In genomic region chr16:87000007-87000406, GRCh38 we compare ENCODE assay signal across 21 cellular contexts.
A peak's percentile ranks its signal among the peaks of the same experiment; 100 is the strongest.
DNase-seq lines count a peak whose midpoint lies in the region; ATAC-seq, FAIRE-seq and TF ChIP-seq lines count a peak whose summit lies in the region.
"Had no signal": no experiment of that assay in that cellular context is flagged by ENCODE, and none has a peak within 500 bp of the region (broad histone marks: within the 10 kb centered on the region; RNA-seq: fewer than 3 reads in every experiment).

No MANE protein-coding gene starts in this region.

- POLR2A ChIA-PET in HepG2 (lab: Yijun Ruan, JAX), result no interaction called here

- no peak overlapping the region for H3K4me3 ChIP-seq in HepG2 (replicated peaks in 1 of 3; ENCODE audit: insufficient read depth in 1 of 3, low read depth in 2 of 3, low read length in 3 of 3)
- H3K4me3 ChIP-seq in right lobe of liver, result no peak overlapping the region
- H3K4me3 ChIP-seq: GM23338, K562 had no signal

- peaks cover 11% of the 10 kb centered on the region for H3K4me1 ChIP-seq in HepG2 (ENCODE audit: insufficient read depth, low read length)
- H3K4me1 ChIP-seq in right lobe of liver, result no peaks in the 10 kb centered on the region
- H3K4me1 ChIP-seq: BE2C had no signal

- H3K79me2 ChIP-seq in HepG2 (ENCODE audit: insufficient read depth, low read length), result no peaks in the 10 kb centered on the region

- TF ChIP-seq EP300 in HepG2 (IDR thresholded peaks at IDR 0.05; ENCODE audit: low read depth in 2 of 2, low read length in 2 of 2) (no peak), HepG2 (CRISPR knock-in tag; IDR thresholded peaks at IDR 0.05; ENCODE audit: borderline replicate concordance) (no peak)

- H3K27me3 ChIP-seq in HepG2 (ENCODE audit: control insufficient read depth in 1 of 2, insufficient read depth in 2 of 2, low read length in 2 of 2) (peaks cover 0 to 20% of the 10 kb centered on the region in 2 experiments; a peak in 4 of 5 replicates), right lobe of liver (no peaks in the 10 kb centered on the region)
- H3K27me3 ChIP-seq: BE2C had no signal

- DNase-seq in HepG2 (ENCODE audit: low spot score) (peak; percentile 77), right lobe of liver (no peak), SW480 (ENCODE audit: low spot score) (peak; percentile 80), left lobe of liver (ENCODE audit: low spot score) (peak; percentile 10), DMS53 treated with DMSO at 0.1 percent for 48 hours (lab: John Stamatoyannopoulos, UW; ENCODE audit: unreplicated experiment) (no peak), urothelium cell line (ENCODE audit: low spot score) (no peak), RKO (ENCODE audit: low spot score) (no peak)
- DNase-seq: 8988T; BE2C; Caco-2; CD4-positive, CD25-positive, alpha-beta regulatory T cell; DMS53; NCI-H1105 treated with DMSO at 0.1 percent for 48 hours; NCI-H2081 treated with DMSO at 0.1 percent for 48 hours; NCI-H226 had no signal

- no peak for TF ChIP-seq CTCF in HepG2 (CRISPR knock-in tag; IDR thresholded peaks at IDR 0.05)
- no peak for TF ChIP-seq CTCF in right lobe of liver (IDR thresholded peaks at IDR 0.05)

- CTCF ChIA-PET in HepG2 (lab: Yijun Ruan, JAX; ENCODE audit: low intra/inter-chr PET ratio, low total read pairs), result no interaction called here

- H3K9me3 ChIP-seq in HepG2 (ENCODE audit: low read length), result peaks cover 17% of the 10 kb centered on the region
- H3K9me3 ChIP-seq in right lobe of liver, result no peaks in the 10 kb centered on the region
- H3K9me3 ChIP-seq: BE2C had no signal

- intact Hi-C loops in HepG2 (cut with micrococcal nuclease; ENCODE audit: unreplicated experiment), result no loop called here
- intact Hi-C loops in right lobe of liver (cut with DNase I), result no loop called here

- H3K27ac ChIP-seq in HepG2 (ENCODE audit: extremely low read length, insufficient read depth, low read length), result no peak overlapping the region
- H3K27ac ChIP-seq in right lobe of liver, result no peak overlapping the region

- no peak overlapping the region for H3K4me2 ChIP-seq in HepG2 (ENCODE audit: low read depth, low read length)
- H3K4me2 ChIP-seq: GM23338 had no signal

- H3K36me3 ChIP-seq in HepG2 (replicated peaks in 1 of 2; ENCODE audit: control insufficient read depth in 1 of 2, insufficient read depth in 2 of 2, low read length in 2 of 2) (no peaks in the 10 kb centered on the region), right lobe of liver (no peaks in the 10 kb centered on the region)
- H3K36me3 ChIP-seq: BE2C had no signal

- FAIRE-seq in HepG2 (lab: Jason Lieb, UNC) (peak; percentile 84), urothelium cell line (lab: Jason Lieb, UNC) (no peak)
- FAIRE-seq: GM12892, K562 had no signal

- H4K20me1 ChIP-seq in HepG2 (ENCODE audit: insufficient read depth, low read length), result no peaks in the 10 kb centered on the region

- no peak overlapping the region for H2AFZ ChIP-seq in HepG2 (ENCODE audit: low read length)
- H2AFZ ChIP-seq: GM23338 had no signal

- in situ Hi-C loops in HepG2 (cut with HindIII; ENCODE audit: extremely low pct_ligation_motif_present, low pct_unique_long_range_greater_than_20kb), result no loop called here

- 0% methylated on average over 2 of the region's 2 CpGs for WGBS in HepG2 (ENCODE audit: low lambda C conversion rate)
- 21% methylated on average over 2 of the region's 2 CpGs for WGBS in right lobe of liver (ENCODE audit: insufficient coverage, low coverage, low lambda C conversion rate, missing lambda C conversion rate)

- TF ChIP-seq POLR2A in HepG2 (IDR thresholded peaks at IDR 0.05; ENCODE audit: insufficient read depth in 1 of 2, low read depth in 2 of 2, low read length in 2 of 2), result no peak
- no peak for TF ChIP-seq POLR2A in right lobe of liver (IDR thresholded peaks at IDR 0.05)

- no peak overlapping the region for H3K9ac ChIP-seq in HepG2 (ENCODE audit: insufficient read depth, low read depth, low read length)

- no TSS peak for BruUV-seq in HepG2 (replicated peaks; lab: Mats Ljungman, UMichigan)

- no peak for TF ChIP-seq RAD21 in HepG2 (CRISPR knock-in tag; IDR thresholded peaks at IDR 0.05)

- ATAC-seq in HepG2 (peak; percentile 93), right lobe of liver (no peak), left lobe of liver (no peak), HG03565 (IDR thresholded peaks at IDR 0.05; ENCODE audit: unreplicated experiment) (no peak)
- ATAC-seq: GM23338, K562, Panc1, Right ventricle myocardium inferior had no signal

TF ChIP-seq in HepG2, 621 proteins besides CTCF, POLR2A, EP300 and RAD21 (continues in another document):
- TF ChIP-seq ZNF556 (CRISPR knock-in tag; IDR thresholded peaks at IDR 0.05; ENCODE audit: borderline replicate concordance), result no peak
- TF ChIP-seq ZBTB34 (CRISPR knock-in tag; IDR thresholded peaks at IDR 0.05), result no peak
- no peak for TF ChIP-seq ARNTL (CRISPR knock-in tag; IDR thresholded peaks at IDR 0.05)
- no peak for TF ChIP-seq ZNF678 (CRISPR knock-in tag; IDR thresholded peaks at IDR 0.05)
- no peak for TF ChIP-seq PBX2 (CRISPR knock-in tag; IDR thresholded peaks at IDR 0.05)
- TF ChIP-seq THAP9 (CRISPR knock-in tag; IDR thresholded peaks at IDR 0.05; ENCODE audit: borderline replicate concordance), result no peak
- no peak for TF ChIP-seq ZSCAN31 (CRISPR knock-in tag; IDR thresholded peaks at IDR 0.05; ENCODE audit: low read depth)
- TF ChIP-seq ZNF367 (CRISPR knock-in tag; IDR thresholded peaks at IDR 0.05; ENCODE audit: borderline replicate concordance), result no peak
- TF ChIP-seq ZSCAN20 (CRISPR knock-in tag; IDR thresholded peaks at IDR 0.05; ENCODE audit: borderline replicate concordance), result no peak
- TF ChIP-seq SOX5 (CRISPR knock-in tag; IDR thresholded peaks at IDR 0.05; ENCODE audit: borderline replicate concordance), result no peak
- no peak for TF ChIP-seq FOXA1 (IDR thresholded peaks at IDR 0.05)
- peak; percentile 50; the same call in 1 of the 2 replicates for TF ChIP-seq FOXA1 (CRISPR knock-in tag; IDR thresholded peaks at IDR 0.05)
- TF ChIP-seq ZNF121 (CRISPR knock-in tag; IDR thresholded peaks at IDR 0.05), result no peak
- TF ChIP-seq SOX6 (IDR thresholded peaks at IDR 0.05), result no peak
- TF ChIP-seq SOX6 (CRISPR knock-in tag; IDR thresholded peaks at IDR 0.05), result no peak
- no peak for TF ChIP-seq GRHL1 (CRISPR knock-in tag; conservative IDR thresholded peaks at IDR 0.05)
- TF ChIP-seq NFIC (IDR thresholded peaks at IDR 0.05; ENCODE audit: low read length), result no peak

Comparison
In these comparisons a context has a peak if more than half of its experiments do, and no peak if none do; other contexts are left out.
1. DNase-seq: peak in HepG2 (single experiment), SW480 (single experiment) and left lobe of liver (single experiment); none in right lobe of liver (0 of 3), DMS53 treated with DMSO at 0.1 percent for 48 hours (single experiment), urothelium cell line (single experiment) and RKO (single experiment).